In genomic region chr6:121726596-121726995, GRCh38 we compare ENCODE assay signal across 20 cellular contexts.
"Had no signal": no experiment of that assay in that cellular context is flagged by ENCODE, and none has a peak within 500 bp of the region (broad histone marks: within the 10 kb centered on the region; RNA-seq: fewer than 3 reads in every experiment).

No MANE protein-coding gene starts in this region.

- H3K36me3 ChIP-seq: breast epithelium, esophagus muscularis mucosa, prostate gland, upper lobe of right lung, WERI-Rb-1 had no signal

- DNase-seq: activated CD4-positive, alpha-beta T cell treated with anti-CD3 and anti-CD28 coated beads for 1 hour; activated CD8-positive, alpha-beta memory T cell treated with anti-CD3 and anti-CD28 coated beads for 24 hours; activated CD8-positive, alpha-beta memory T cell treated with anti-CD3 and anti-CD28 coated beads, Interleukin-2, amount 50 U/mL, for 48 hours; activated effector memory CD4-positive, alpha-beta T cell treated with Interleukin-2 at 50 U/mL for 16 hours; activated naive CD4-positive, alpha-beta T cell treated with anti-CD3 and anti-CD28 coated beads, Interleukin-2, amount 50 U/mL, for 16 hours; activated T-cell treated with anti-CD3 and anti-CD28 coated beads, Interleukin-2, amount 50 U/mL, for 48 hours; aorta; head of caudate nucleus; left ventricle myocardium superior; naive B cell; right cardiac atrium; stimulated activated CD4-positive, alpha-beta T cell treated with anti-CD3 and anti-CD28 coated beads, Interleukin-15, amount 100 ng/mL, for 24 hours; stimulated activated CD4-positive, alpha-beta T cell treated with anti-CD3 and anti-CD28 coated beads, Interleukin-2, amount 100 ng/mL, for 48 hours; stimulated activated naive CD8-positive, alpha-beta T cell treated with anti-CD3 and anti-CD28 coated beads, Interleukin-15, amount 100 ng/mL, for 72 hours; upper lobe of right lung; WERI-Rb-1 had no signal

- H3K27me3 ChIP-seq: breast epithelium, esophagus muscularis mucosa, upper lobe of right lung had no signal

- H3K9me3 ChIP-seq: breast epithelium, prostate gland, upper lobe of right lung had no signal

- H3K4me3 ChIP-seq: breast epithelium, esophagus muscularis mucosa, prostate gland, skin epidermis, upper lobe of right lung had no signal

- H3K4me1 ChIP-seq: breast epithelium, esophagus muscularis mucosa, prostate gland, upper lobe of right lung had no signal

- H3K27ac ChIP-seq: breast epithelium, esophagus muscularis mucosa, prostate gland, skin epidermis, upper lobe of right lung, WERI-Rb-1 had no signal
